Comparison of ENCODE assay signal across 19 cellular contexts in the genomic region with DNA sequence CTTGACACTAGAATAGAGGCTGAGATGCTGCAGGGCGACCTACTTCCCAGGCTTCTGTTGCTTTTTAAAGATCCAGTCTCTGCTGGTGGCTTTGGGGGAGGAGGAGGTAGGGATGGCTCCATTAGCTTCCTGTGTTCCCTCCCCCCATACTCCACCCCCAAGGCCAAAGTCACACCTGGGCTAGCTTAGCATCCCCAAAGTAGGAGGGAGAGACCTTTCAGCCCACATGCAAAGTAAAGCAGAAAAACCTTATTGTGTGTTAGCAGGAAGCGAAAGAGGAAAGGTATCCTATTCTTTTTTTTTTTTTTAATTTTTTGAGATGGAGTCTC. TPM values are rescaled to one million over a fixed set of nuclear protein-coding genes. Genes with fewer than 3 reads are reported as not detected.
DNase-seq lines count a peak whose midpoint lies in the region; TF ChIP-seq lines count a peak whose summit lies in the region.
"Had no signal": no experiment of that assay in that cellular context is flagged by ENCODE, and none has a peak within 500 bp of the region (broad histone marks: within the 10 kb centered on the region; RNA-seq: fewer than 3 reads in every experiment).

No MANE protein-coding gene starts in this region.

- H3K9ac ChIP-seq in endodermal cell (ENCODE audit: extremely low read depth, low read length, poor library complexity, severe bottlenecking) = no peak overlapping the region
- H3K9ac ChIP-seq: GM23248 had no signal

- H3K9me3 Mint-ChIP-seq in MCF 10A (ENCODE audit: unreplicated experiment) (no peaks in the 10 kb centered on the region), endodermal cell (no peaks in the 10 kb centered on the region), glutamatergic neuron (ENCODE audit: unreplicated experiment) (peaks cover 15% of the 10 kb centered on the region)
- H3K9me3 Mint-ChIP-seq: HFFc6 had no signal

- H3K4me1 ChIP-seq in breast epithelium = peaks cover 0 to 4% of the 10 kb centered on the region in 2 donors
- no peaks in the 10 kb centered on the region for H3K4me1 ChIP-seq in endodermal cell (ENCODE audit: control insufficient read depth, insufficient read depth, low read length)

- no peak overlapping the region for H3K27ac ChIP-seq in breast epithelium
- H3K27ac ChIP-seq in RWPE1 = peak overlapping the region; percentile 57
- no peak overlapping the region for H3K27ac ChIP-seq in endodermal cell (ENCODE audit: low read depth, low read length)
- H3K27ac ChIP-seq: GM23248, HL-60, SJCRH30 had no signal

- intact Hi-C loops in MCF 10A (cut with micrococcal nuclease) (no loop called here), breast epithelium (cut with DNase I; ENCODE audit: low total_unique reads) (no loop called here), lower leg skin (cut with DNase I; ENCODE audit: low total_unique reads) (no loop called here)

- no TSS peak for BruUV-seq in MCF 10A (replicated peaks; lab: Mats Ljungman, UMichigan)

- CTCF ChIA-PET in MCF 10A (lab: Yijun Ruan, JAX) (interaction anchor here (0.5 to 0.8 kb wide), 3 partner anchors 13 to 1589 kb away, joined by 3 read pairs; no protein-coding TSS in a partner anchor), RWPE1 (lab: Yijun Ruan, JAX) (no interaction called here)

- H3K4me3 ChIP-seq in breast epithelium = no peak overlapping the region
- H3K4me3 ChIP-seq in endodermal cell (ENCODE audit: low read length) = no peak overlapping the region
- no peak overlapping the region for H3K4me3 ChIP-seq in lower leg skin (ENCODE audit: low read depth, poor library complexity, severe bottlenecking)
- H3K4me3 ChIP-seq: GM23248, SJCRH30 had no signal

- 93 to 100% methylated on average over 1 to 2 of the region's 2 CpGs for WGBS in endodermal cell (ENCODE audit: insufficient coverage in 1 of 2, insufficient read length in 1 of 2), 2 experiments
- WGBS in lower leg skin, 2 donors = 80 to 94% methylated on average over 2 of the region's 2 CpGs

- H3K27me3 Mint-ChIP-seq in MCF 10A (ENCODE audit: insufficient read depth, unreplicated experiment) (no peaks in the 10 kb centered on the region), endodermal cell (ENCODE audit: insufficient read depth) (no peaks in the 10 kb centered on the region), glutamatergic neuron (ENCODE audit: unreplicated experiment) (peaks cover 14% of the 10 kb centered on the region)

- H3K36me3 Mint-ChIP-seq in MCF 10A (ENCODE audit: insufficient read depth, unreplicated experiment) (peaks cover 55% of the 10 kb centered on the region), endodermal cell (ENCODE audit: low read depth) (peaks cover 28% of the 10 kb centered on the region), glutamatergic neuron (ENCODE audit: unreplicated experiment) (no peaks in the 10 kb centered on the region)

- H3K4me3 Mint-ChIP-seq in MCF 10A (ENCODE audit: unreplicated experiment) (no peak overlapping the region), endodermal cell (no peak overlapping the region), glutamatergic neuron (ENCODE audit: unreplicated experiment) (no peak overlapping the region)
- H3K4me3 Mint-ChIP-seq: HFFc6 had no signal

- H3K27ac Mint-ChIP-seq in MCF 10A (ENCODE audit: low read depth, unreplicated experiment) (peak overlapping the region; percentile 16), endodermal cell (no peak overlapping the region), glutamatergic neuron (ENCODE audit: unreplicated experiment) (no peak overlapping the region)

- peaks cover 12% of the 10 kb centered on the region for H3K4me1 Mint-ChIP-seq in MCF 10A (ENCODE audit: insufficient read depth, unreplicated experiment)
- H3K4me1 Mint-ChIP-seq in endodermal cell = peaks cover 5% of the 10 kb centered on the region
- H3K4me1 Mint-ChIP-seq in glutamatergic neuron (ENCODE audit: low read depth, unreplicated experiment) = peaks cover 11% of the 10 kb centered on the region

- POLR2A ChIA-PET in MCF 10A (lab: Yijun Ruan, JAX) (interaction anchor here (0.5 to 3.0 kb wide), 4 partner anchors 10 to 107 kb away, joined by 3 to 8 read pairs (median 4); a partner anchor contains a TSS), RWPE1 (lab: Yijun Ruan, JAX; ENCODE audit: low non-redundant PET) (interaction anchor here (0.7 kb wide), 1 partner anchor 13 kb away, joined by 3 read pairs; no protein-coding TSS in a partner anchor)

- H3K36me3 ChIP-seq in breast epithelium = peaks cover 9% of the 10 kb centered on the region
- peaks cover 28% of the 10 kb centered on the region for H3K36me3 ChIP-seq in endodermal cell (ENCODE audit: control insufficient read depth, insufficient read depth, low read length)

- TF ChIP-seq CTCF in MCF 10A (IDR thresholded peaks at IDR 0.05; ENCODE audit: unreplicated experiment) (no peak), breast epithelium (IDR thresholded peaks at IDR 0.05) (no peak), RWPE1 (conservative IDR thresholded peaks at IDR 0.05; ENCODE audit: low read depth) (no peak), endodermal cell (conservative IDR thresholded peaks at IDR 0.05) (no peak), glutamatergic neuron (IDR thresholded peaks at IDR 0.05; ENCODE audit: partially characterized antibody, unreplicated experiment) (no peak), lower leg skin (IDR thresholded peaks at IDR 0.05) (no peak)

- H3K9me3 ChIP-seq in breast epithelium (no peaks in the 10 kb centered on the region), endodermal cell (ENCODE audit: control insufficient read depth, low read length) (no peaks in the 10 kb centered on the region)
- H3K9me3 ChIP-seq: SJCRH30 had no signal

- DNase-seq in MCF 10A (ENCODE audit: unreplicated experiment) (no peak), breast epithelium (ENCODE audit: low spot score in 2 of 2) (no peak), RWPE1 (ENCODE audit: low spot score) (no peak), endodermal cell (peak; percentile 47), ecto neural progenitor cell (ENCODE audit: low spot score) (no peak), DMS 273 treated with DMSO at 0.1 percent for 48 hours (lab: John Stamatoyannopoulos, UW) (no peak), glutamatergic neuron (no peak), lower leg skin (ENCODE audit: low spot score in 2 of 2) (no peak)
- DNase-seq: DND-41, GF-D8, GM23248, HFFc6, KG1, NCI-H2029, NCI-H774, SJCRH30 had no signal

- no peaks in the 10 kb centered on the region for H3K27me3 ChIP-seq in breast epithelium
- H3K27me3 ChIP-seq in endodermal cell (ENCODE audit: control insufficient read depth, insufficient read depth, low read length, poor library complexity, severe bottlenecking) = no peaks in the 10 kb centered on the region
- H3K27me3 ChIP-seq: SJCRH30 had no signal

- TF ChIP-seq POLR2A in breast epithelium (IDR thresholded peaks at IDR 0.05) (no peak), lower leg skin (IDR thresholded peaks at IDR 0.05) (no peak)

RNA-seq across cellular contexts. Expression of a gene that starts 3.2 kb away (rescaled TPM):
- 74.7 and 89.5 TPM in 2 replicates for total RNA-seq in MCF 10A (2022)
- 10 to 100 TPM; 46.0 to 73.0 (median 70.8) TPM for total RNA-seq in breast epithelium
- total RNA-seq in endodermal cell = 100 to 1,000 TPM; 106 to 113 TPM
- polyA plus RNA-seq in endodermal cell (2013, experiment 1 of 2) = 88.1 TPM
- 76.2 TPM for polyA plus RNA-seq in endodermal cell (2013, experiment 2 of 2)
- 135 TPM for total RNA-seq in glutamatergic neuron (ENCODE audit: unreplicated experiment)
- total RNA-seq in lower leg skin = 100 to 1,000 TPM in 1 of 4 donors, 10 to 100 TPM in 3; 58.3 to 160 (median 89.9) TPM

RNA-seq across cellular contexts. Expression of a gene that starts 7.5 kb away (rescaled TPM):
- 139 and 146 TPM in 2 replicates for total RNA-seq in MCF 10A (2022)
- total RNA-seq in breast epithelium = 100 to 1,000 TPM; 319 to 409 (median 370) TPM
- total RNA-seq in endodermal cell = 100 to 1,000 TPM; 103 to 125 TPM
- 154 TPM for polyA plus RNA-seq in endodermal cell (2013, experiment 1 of 2)
- polyA plus RNA-seq in endodermal cell (2013, experiment 2 of 2) = 154 TPM
- 204 TPM for total RNA-seq in glutamatergic neuron (ENCODE audit: unreplicated experiment)
- 100 to 1,000 TPM; 358 to 439 (median 390) TPM for total RNA-seq in lower leg skin

RNA-seq across cellular contexts. Expression of a gene that starts 10.3 kb away (rescaled TPM):
- total RNA-seq in MCF 10A (2022) (62.9 and 67.1 TPM in 2 replicates), breast epithelium (10 to 100 TPM; 50.8 to 64.6 (median 62.6) TPM), endodermal cell (100 to 1,000 TPM in 1 of 2 donors, 10 to 100 TPM in 1; 97.8 to 102 TPM), glutamatergic neuron (ENCODE audit: unreplicated experiment) (49.3 TPM), lower leg skin (10 to 100 TPM; 43.2 to 63.2 (median 53.4) TPM)
- polyA plus RNA-seq in endodermal cell (2013, experiment 1 of 2) = 74.9 TPM
- 77.4 TPM for polyA plus RNA-seq in endodermal cell (2013, experiment 2 of 2)

RNA-seq across cellular contexts. Expression of a gene that starts 24.6 kb away (rescaled TPM):
- 0.70 and 0.83 TPM in 2 replicates for total RNA-seq in MCF 10A (2022)
- not detected for total RNA-seq in breast epithelium
- total RNA-seq in endodermal cell = 1 to 10 TPM in 1 of 2 donors, under 1 TPM in 1; 0.95 to 1.2 TPM
- polyA plus RNA-seq in endodermal cell (2013, experiment 1 of 2) = 0.36 TPM
- 0.33 TPM for polyA plus RNA-seq in endodermal cell (2013, experiment 2 of 2)
- total RNA-seq in glutamatergic neuron (ENCODE audit: unreplicated experiment) = not detected
- 100 to 1,000 TPM in 2 of 4 donors, 10 to 100 TPM in 2; 58.3 to 116 (median 85.5) TPM for total RNA-seq in lower leg skin
- total RNA-seq: A673, GM23248, HFFc6, RPMI7951 had no signal
- polyA plus RNA-seq: GM23248 had no signal

RNA-seq across cellular contexts. Expression of a gene that starts 30.5 kb away (rescaled TPM):
- total RNA-seq in MCF 10A (2022) (10.8 and 13.8 TPM in 2 replicates), breast epithelium (10 to 100 TPM in 1 of 3 donors, 1 to 10 TPM in 2; 4.8 to 13.8 (median 8.5) TPM), endodermal cell (10 to 100 TPM; 12.6 to 14.7 TPM), glutamatergic neuron (ENCODE audit: unreplicated experiment) (7.4 TPM), lower leg skin (10 to 100 TPM in 3 of 4 donors, 1 to 10 TPM in 1; 7.2 to 21.4 (median 13.1) TPM)
- 18.6 TPM for polyA plus RNA-seq in endodermal cell (2013, experiment 1 of 2)
- polyA plus RNA-seq in endodermal cell (2013, experiment 2 of 2) = 20.8 TPM
